In genomic region chr19:4732680-4733114, GRCh38 we compare ENCODE assay signal across 8 cellular contexts. TPM values are rescaled to one million over a fixed set of nuclear protein-coding genes. Genes with fewer than 3 reads are reported as not detected.
A peak's percentile ranks its signal among the peaks of the same experiment; 100 is the strongest.
DNase-seq lines count a peak whose midpoint lies in the region; ATAC-seq, FAIRE-seq and TF ChIP-seq lines count a peak whose summit lies in the region.

No MANE protein-coding gene starts in this region.

- ATAC-seq in activated B cell treated with CpG ODN at 0.5 μM for 24 hours (ENCODE audit: low read depth) (peak; percentile 97), HepG2 (peak; percentile 76), GM21786 (IDR thresholded peaks at IDR 0.05; ENCODE audit: unreplicated experiment) (no peak)

- 18 to 22% methylated on average over 7 to 8 of the region's 8 CpGs for WGBS in GM23248 (ENCODE audit: low coverage in 1 of 2, low lambda C conversion rate in 2 of 2, missing lambda C conversion rate in 2 of 2), 2 experiments
- WGBS in HepG2 (ENCODE audit: low lambda C conversion rate), result 23% methylated on average over 8 of the region's 8 CpGs

- peak; percentile 90 for FAIRE-seq in HepG2 (lab: Jason Lieb, UNC)

- no peaks in the 10 kb centered on the region for H3K79me2 ChIP-seq in GM23248 (ENCODE audit: insufficient read depth)
- no peaks in the 10 kb centered on the region for H3K79me2 ChIP-seq in HepG2 (ENCODE audit: insufficient read depth, low read length)

- H3K4me3 ChIP-seq in GM23248 (peak overlapping the region; percentile 18; the same call in 1 of the 2 replicates), choroid plexus epithelial cell (ENCODE audit: low read depth, low read length) (no peak overlapping the region), HepG2 (replicated peaks in 1 of 3; ENCODE audit: insufficient read depth in 1 of 3, low read depth in 2 of 3, low read length in 3 of 3) (no peak overlapping the region)

- no peaks in the 10 kb centered on the region for H3K36me3 Mint-ChIP-seq in activated B cell treated with CpG ODN at 0.5 μM for 24 hours (ENCODE audit: low read depth)

- BruUV-seq in HepG2 (replicated peaks; lab: Mats Ljungman, UMichigan), result no TSS peak

- intact Hi-C loops in activated B cell treated with CpG ODN at 0.5 μM for 24 hours (cut with micrococcal nuclease) (loop anchor here (1.0 to 5.0 kb wide), 5 partner anchors 59 to 299 kb away; partner anchors contain the start of gene FEM1A), HepG2 (cut with micrococcal nuclease; ENCODE audit: unreplicated experiment) (loop anchor here (1.0 kb wide), 1 partner anchor 59 kb away; the partner anchor contains the start of gene FEM1A)

- peak; percentile 82 for TF ChIP-seq RAD21 in HepG2 (CRISPR knock-in tag; IDR thresholded peaks at IDR 0.05)

- peak overlapping the region; percentile 35 for H2AFZ ChIP-seq in GM23248
- no peak overlapping the region for H2AFZ ChIP-seq in HepG2 (ENCODE audit: low read length)

- H3K9ac ChIP-seq in GM23248, result no peak overlapping the region
- H3K9ac ChIP-seq in HepG2 (ENCODE audit: insufficient read depth, low read depth, low read length), result no peak overlapping the region

- H3K9me3 Mint-ChIP-seq in activated B cell treated with CpG ODN at 0.5 μM for 24 hours, result no peaks in the 10 kb centered on the region

- H3K27ac ChIP-seq in GM23248, result no peak overlapping the region
- H3K27ac ChIP-seq in HepG2 (ENCODE audit: extremely low read length, insufficient read depth, low read length), result no peak overlapping the region

- no peaks in the 10 kb centered on the region for H3F3A ChIP-seq in GM23248 (ENCODE audit: insufficient read depth)

- H3K9me2 ChIP-seq in GM23248 (ENCODE audit: insufficient read depth), result no peaks in the 10 kb centered on the region

- DNase-seq in AG08395 (ENCODE audit: low spot score) (peak; percentile 81), GM23248 (peak; percentile 75), NCI-H345 (lab: John Stamatoyannopoulos, UW) (peak; percentile 70), activated B cell treated with CpG ODN at 0.5 μM for 24 hours (peak; percentile 29), choroid plexus epithelial cell (ENCODE audit: low read depth) (peak; percentile 72), HepG2 (ENCODE audit: low spot score) (peak; percentile 63)
- peak; percentile 8 for DNase-seq in stimulated activated CD8-positive, alpha-beta memory T cell treated with anti-CD3 and anti-CD28 coated beads, Interleukin-15, amount 100 ng/mL, for 1 hour (ENCODE audit: low read depth)

- peak overlapping the region; percentile 36 for H3K4me3 Mint-ChIP-seq in activated B cell treated with CpG ODN at 0.5 μM for 24 hours

- TF ChIP-seq EP300 in HepG2 (IDR thresholded peaks at IDR 0.05; ENCODE audit: low read depth in 2 of 2, low read length in 2 of 2) (no peak), HepG2 (CRISPR knock-in tag; IDR thresholded peaks at IDR 0.05; ENCODE audit: borderline replicate concordance) (no peak)

- no peak overlapping the region for H3K27ac Mint-ChIP-seq in activated B cell treated with CpG ODN at 0.5 μM for 24 hours

- H4K20me1 ChIP-seq in GM23248 (ENCODE audit: insufficient read depth), result no peaks in the 10 kb centered on the region
- H4K20me1 ChIP-seq in HepG2 (ENCODE audit: insufficient read depth, low read length), result no peaks in the 10 kb centered on the region

- no peak for TF ChIP-seq POLR2A in HepG2 (IDR thresholded peaks at IDR 0.05; ENCODE audit: insufficient read depth in 1 of 2, low read depth in 2 of 2, low read length in 2 of 2)

- peaks cover 4% of the 10 kb centered on the region for H3K4me1 Mint-ChIP-seq in activated B cell treated with CpG ODN at 0.5 μM for 24 hours

- no peaks in the 10 kb centered on the region for H3K27me3 ChIP-seq in GM23248 (replicated peaks; ENCODE audit: insufficient read depth)
- H3K27me3 ChIP-seq in HepG2 (ENCODE audit: control insufficient read depth in 1 of 2, insufficient read depth in 2 of 2, low read length in 2 of 2), result peaks cover 0 to 6% of the 10 kb centered on the region in 2 experiments; a peak in 1 of 5 replicates

- H3K27me3 Mint-ChIP-seq in activated B cell treated with CpG ODN at 0.5 μM for 24 hours, result peaks cover 3% of the 10 kb centered on the region

- H3K4me2 ChIP-seq in GM23248 (ENCODE audit: unreplicated experiment) (peak overlapping the region; percentile 48), HepG2 (ENCODE audit: low read depth, low read length) (0 out of 2 replicates have a peak overlapping the region, but pooled peaks have one; percentile 6)

- H3K36me3 ChIP-seq in GM23248 (ENCODE audit: low read depth) (no peaks in the 10 kb centered on the region), HepG2 (replicated peaks in 1 of 2; ENCODE audit: control insufficient read depth in 1 of 2, insufficient read depth in 2 of 2, low read length in 2 of 2) (no peaks in the 10 kb centered on the region)

- H3K9me3 ChIP-seq in GM23248 (ENCODE audit: low read depth) (no peaks in the 10 kb centered on the region), HepG2 (ENCODE audit: low read length) (no peaks in the 10 kb centered on the region)

- CTCF ChIA-PET in activated B cell treated with CpG ODN at 0.5 μM for 24 hours (lab: Charles Lee) (interaction anchor here (0.7 to 5.0 kb wide), 5 partner anchors 47 to 299 kb away, joined by 3 to 50 read pairs (median 6); partner anchors contain the start of gene FEM1A), HepG2 (lab: Yijun Ruan, JAX; ENCODE audit: low intra/inter-chr PET ratio, low total read pairs) (interaction anchor here (5.1 to 5.7 kb wide), 2 partner anchors 58 to 71 kb away, joined by 59 to 68 read pairs; partner anchors contain the start of gene FEM1A)

- in situ Hi-C loops in GM23248 (cut with MboI) (loop anchor here (10.0 kb wide), 1 partner anchor 52 kb away; no protein-coding TSS in a partner anchor), HepG2 (cut with HindIII; ENCODE audit: extremely low pct_ligation_motif_present, low pct_unique_long_range_greater_than_20kb) (loop anchor here (5.0 kb wide), 1 partner anchor 60 kb away; the partner anchor contains the start of gene FEM1A)

- POLR2A ChIA-PET in activated B cell treated with CpG ODN at 0.5 μM for 24 hours (lab: Charles Lee) (interaction anchor here (5.5 kb wide), 1 partner anchor 59 kb away, joined by 27 read pairs; the partner anchor contains the start of gene FEM1A), HepG2 (lab: Yijun Ruan, JAX) (interaction anchor here (1.9 kb wide), 1 partner anchor 58 kb away, joined by 12 read pairs; the partner anchor contains the start of gene FEM1A)

- TF ChIP-seq CTCF in activated B cell treated with CpG ODN at 0.5 μM for 24 hours (IDR thresholded peaks at IDR 0.05), result no peak
- TF ChIP-seq CTCF in choroid plexus epithelial cell (conservative IDR thresholded peaks at IDR 0.05; ENCODE audit: low read depth, low read length), result peak; percentile 82
- TF ChIP-seq CTCF in HepG2 (CRISPR knock-in tag; IDR thresholded peaks at IDR 0.05), result peak; percentile 89

- H3K4me1 ChIP-seq in GM23248 (ENCODE audit: insufficient read depth), result no peaks in the 10 kb centered on the region
- peaks cover 32% of the 10 kb centered on the region for H3K4me1 ChIP-seq in HepG2 (ENCODE audit: insufficient read depth, low read length)

RNA-seq across cellular contexts. Expression of gene DPP9, which starts 9.1 kb away (rescaled TPM):
- total RNA-seq in GM23248 (2014; rRNA removed; shearing (Covaris generic)), result 50.3 and 82.2 TPM in 2 replicates
- polyA plus RNA-seq in GM23248 (2016; fragmentation: Nextera tagmentation; extraction: Ambion mirVana) (33.0 and 37.0 TPM in 2 replicates), HepG2 (2011; rRNA removed) (8.4 and 9.4 TPM in 2 replicates)
- total RNA-seq in activated B cell treated with CpG ODN at 0.5 μM for 24 hours (85.7 and 111 TPM in 2 replicates), HepG2 (2016; rRNA removed; fragmentation: Illumina TruSeq; extraction: Trizol) (25.8 and 26.6 TPM in 2 replicates)
- 21.9 and 23.0 TPM in 2 replicates for total RNA-seq in HepG2 (2016; cell fraction: cytosol; rRNA removed; fragmentation: Illumina TruSeq; extraction: Trizol; ENCODE audit: low read depth)
- 19.7 and 28.0 TPM in 2 replicates for total RNA-seq in HepG2 (2016; cell fraction: insoluble cytoplasmic fraction; rRNA removed; fragmentation: Illumina TruSeq; extraction: Trizol)
- 28.4 and 28.6 TPM in 2 replicates for total RNA-seq in HepG2 (2016; cell fraction: membrane; rRNA removed; fragmentation: Illumina TruSeq; extraction: Trizol)
- 19.7 and 23.4 TPM in 2 replicates for total RNA-seq in HepG2 (2016; cell fraction: nucleus; rRNA removed; fragmentation: Illumina TruSeq; extraction: Trizol)
- polyA plus RNA-seq in HepG2 (2011; cell fraction: cytosol; rRNA removed), result 5.3 and 7.0 TPM in 2 replicates
- 33.2 and 42.2 TPM in 2 replicates for polyA plus RNA-seq in HepG2 (2011; cell fraction: nucleus; rRNA removed)
- polyA plus RNA-seq in HepG2 (2012), result 14.9 and 17.3 TPM in 2 replicates
- 11.8 and 12.3 TPM in 2 replicates for polyA plus RNA-seq in HepG2 (2016; cell fraction: cytosol; fragmentation: Illumina TruSeq; extraction: Trizol; ENCODE audit: low read depth)
- 26.8 and 38.6 TPM in 2 replicates for polyA plus RNA-seq in HepG2 (2016; cell fraction: insoluble cytoplasmic fraction; fragmentation: Illumina TruSeq; extraction: Trizol; ENCODE audit: low read depth)
- polyA plus RNA-seq in HepG2 (2016; cell fraction: membrane; fragmentation: Illumina TruSeq; extraction: Trizol; ENCODE audit: low read depth), result 22.3 and 23.5 TPM in 2 replicates
- 52.8 and 55.7 TPM in 2 replicates for polyA plus RNA-seq in HepG2 (2016; cell fraction: nucleus; fragmentation: Illumina TruSeq; extraction: Trizol; ENCODE audit: insufficient read depth, low read depth)
- 26.0 and 29.3 TPM in 2 replicates for polyA minus RNA-seq in HepG2 (2011; rRNA and poly(A)+ RNA removed; ENCODE audit: low replicate concordance)
- 10.0 and 10.8 TPM in 2 replicates for polyA minus RNA-seq in HepG2 (2011; cell fraction: cytosol; rRNA and poly(A)+ RNA removed)
- 25.8 and 26.7 TPM in 2 replicates for polyA minus RNA-seq in HepG2 (2011; cell fraction: nucleus; rRNA and poly(A)+ RNA removed)

RNA-seq across cellular contexts. Expression of gene FEM1A, which starts 58.8 kb away (rescaled TPM):
- 11.0 and 11.1 TPM in 2 replicates for total RNA-seq in GM23248 (2014; rRNA removed; shearing (Covaris generic))
- polyA plus RNA-seq in GM23248 (2016; fragmentation: Nextera tagmentation; extraction: Ambion mirVana) (1.1 and 1.3 TPM in 2 replicates), HepG2 (2011; rRNA removed) (3.2 and 4.2 TPM in 2 replicates)
- total RNA-seq in activated B cell treated with CpG ODN at 0.5 μM for 24 hours (16.7 and 17.9 TPM in 2 replicates), HepG2 (2016; rRNA removed; fragmentation: Illumina TruSeq; extraction: Trizol) (10.8 and 11.6 TPM in 2 replicates)
- total RNA-seq in HepG2 (2016; cell fraction: cytosol; rRNA removed; fragmentation: Illumina TruSeq; extraction: Trizol; ENCODE audit: low read depth), result 1.9 and 2.0 TPM in 2 replicates
- total RNA-seq in HepG2 (2016; cell fraction: insoluble cytoplasmic fraction; rRNA removed; fragmentation: Illumina TruSeq; extraction: Trizol), result 10.8 and 11.2 TPM in 2 replicates
- 8.3 and 9.0 TPM in 2 replicates for total RNA-seq in HepG2 (2016; cell fraction: membrane; rRNA removed; fragmentation: Illumina TruSeq; extraction: Trizol)
- 6.7 and 7.8 TPM in 2 replicates for total RNA-seq in HepG2 (2016; cell fraction: nucleus; rRNA removed; fragmentation: Illumina TruSeq; extraction: Trizol)
- 3.1 and 4.4 TPM in 2 replicates for polyA plus RNA-seq in HepG2 (2011; cell fraction: cytosol; rRNA removed)
- polyA plus RNA-seq in HepG2 (2011; cell fraction: nucleus; rRNA removed), result 3.3 and 4.8 TPM in 2 replicates
- 0.23 and 0.29 TPM in 2 replicates for polyA plus RNA-seq in HepG2 (2012)
- polyA plus RNA-seq in HepG2 (2016; cell fraction: cytosol; fragmentation: Illumina TruSeq; extraction: Trizol; ENCODE audit: low read depth), result 0.88 and 1.0 TPM in 2 replicates
- 8.3 and 9.1 TPM in 2 replicates for polyA plus RNA-seq in HepG2 (2016; cell fraction: insoluble cytoplasmic fraction; fragmentation: Illumina TruSeq; extraction: Trizol; ENCODE audit: low read depth)
- polyA plus RNA-seq in HepG2 (2016; cell fraction: membrane; fragmentation: Illumina TruSeq; extraction: Trizol; ENCODE audit: low read depth), result 4.1 and 4.3 TPM in 2 replicates
- polyA plus RNA-seq in HepG2 (2016; cell fraction: nucleus; fragmentation: Illumina TruSeq; extraction: Trizol; ENCODE audit: insufficient read depth, low read depth), result 6.8 TPM in 2 replicates
- polyA minus RNA-seq in HepG2 (2011; rRNA and poly(A)+ RNA removed; ENCODE audit: low replicate concordance), result 16.5 and 16.7 TPM in 2 replicates
- 4.8 and 5.5 TPM in 2 replicates for polyA minus RNA-seq in HepG2 (2011; cell fraction: cytosol; rRNA and poly(A)+ RNA removed)
- polyA minus RNA-seq in HepG2 (2011; cell fraction: nucleus; rRNA and poly(A)+ RNA removed), result 6.6 and 7.5 TPM in 2 replicates

Comparison
In these comparisons a context has a peak if more than half of its experiments do, and no peak if none do; other contexts are left out.
1. DNase-seq: peak in every context shown above with its lines; median percentile 81 in AG08395; 75 in GM23248; 72 in choroid plexus epithelial cell; 70 in NCI-H345; 63 in HepG2; 29 in activated B cell treated with CpG ODN at 0.5 μM for 24 hours; 8 in stimulated activated CD8-positive, alpha-beta memory T cell treated with anti-CD3 and anti-CD28 coated beads, Interleukin-15, amount 100 ng/mL, for 1 hour.